ENCODE assay signal across 15 cellular contexts in genomic region chr1:37533317-37534093, GRCh38. TPM values are rescaled to one million over a fixed set of nuclear protein-coding genes. Genes with fewer than 3 reads are reported as not detected.
A peak's percentile ranks its signal among the peaks of the same experiment; 100 is the strongest.
DNase-seq lines count a peak whose midpoint lies in the region; ATAC-seq and TF ChIP-seq lines count a peak whose summit lies in the region.
"Had no signal": no experiment of that assay in that cellular context is flagged by ENCODE, and none has a peak within 500 bp of the region (broad histone marks: within the 10 kb centered on the region; RNA-seq: fewer than 3 reads in every experiment).

No MANE protein-coding gene starts in this region.

- no peak overlapping the region for H3K9ac ChIP-seq in MM.1S (ENCODE audit: low read length)
- H3K9ac ChIP-seq: neural progenitor cell had no signal

- peaks cover 12% of the 10 kb centered on the region for H3K4me1 ChIP-seq in osteoblast (ENCODE audit: insufficient read depth, low read length)
- H3K4me1 ChIP-seq in MM.1S (ENCODE audit: low read length): no peaks in the 10 kb centered on the region
- H3K4me1 ChIP-seq: neural progenitor cell had no signal

- H2AFZ ChIP-seq in osteoblast (ENCODE audit: low read length): no peak overlapping the region
- H2AFZ ChIP-seq in MM.1S (ENCODE audit: low read length): no peak overlapping the region
- H2AFZ ChIP-seq: neural progenitor cell had no signal

- no peaks in the 10 kb centered on the region for H3K27me3 ChIP-seq in osteoblast (ENCODE audit: insufficient read depth, low read length)
- H3K27me3 ChIP-seq in MM.1S (replicated peaks; ENCODE audit: insufficient read depth, low read length): no peaks in the 10 kb centered on the region
- H3K27me3 ChIP-seq: neural progenitor cell had no signal

- peak overlapping the region; percentile 30 to 60 for H3K27ac Mint-ChIP-seq in natural killer cell
- H3K27ac Mint-ChIP-seq in natural killer cell treated with Interleukin-12 subunit alpha and Interleukin-12 subunit beta and Interleukin-15 and Interleukin-18, amount 100 ng/mL, for 72 hours: peak overlapping the region in 1 of 2 donors; percentile 77
- H3K27ac Mint-ChIP-seq: activated CD4-positive, alpha-beta T cell treated with anti-CD3 and anti-CD28 coated beads, Interleukin-2, amount 10 ng/mL, durations not matched to agents 7 days and 5 days; activated T-helper 1 cell treated with anti-CD3 and anti-CD28 coated beads, Interleukin-12 subunit alpha, Interleukin-12 subunit beta, Interleukin-2, Interleukin-4 antibody, amounts not matched to agents 30 ng/mL and 10 ng/mL and 1 ng/mL, durations not matched to agents 14 hours and 24 hours and 36 hours; IgD-negative memory B cell; neural progenitor cell had no signal

- H3F3A ChIP-seq in MM.1S (ENCODE audit: insufficient read depth, low read length): no peaks in the 10 kb centered on the region

- H3K79me2 ChIP-seq in osteoblast (ENCODE audit: insufficient read depth, low read length) (peaks cover 4% of the 10 kb centered on the region), MM.1S (ENCODE audit: low read length) (0 out of 2 replicates have a peak, but pooled peaks cover 6% of the 10 kb centered on the region)

- H3K36me3 Mint-ChIP-seq in natural killer cell: peaks cover 11% of the 10 kb centered on the region
- peaks cover 20% of the 10 kb centered on the region for H3K36me3 Mint-ChIP-seq in natural killer cell treated with Interleukin-12 subunit alpha and Interleukin-12 subunit beta and Interleukin-15 and Interleukin-18, amount 100 ng/mL, for 72 hours

- DNase-seq in natural killer cell: no peak
- no peak for DNase-seq in natural killer cell treated with Interleukin-12 subunit alpha and Interleukin-12 subunit beta and Interleukin-15 and Interleukin-18, amount 100 ng/mL, for 72 hours (ENCODE audit: low spot score)
- DNase-seq in epithelial cell of prostate (ENCODE audit: low read depth, low spot score): no peak
- no peak for DNase-seq in osteoblast (ENCODE audit: insufficient read length, low spot score, missing footprints)
- DNase-seq in ureter (ENCODE audit: low spot score): no peak
- DNase-seq in pons (ENCODE audit: low spot score): no peak
- no peak for DNase-seq in MM.1S
- DNase-seq in 8988T: no peak
- DNase-seq: activated CD4-positive, alpha-beta T cell treated with anti-CD3 and anti-CD28 coated beads, Interleukin-2, amount 10 ng/mL, durations not matched to agents 7 days and 5 days; effector CD4-positive, alpha-beta T cell; NCI-H1436; NCI-H446 treated with DMSO at 0.1 percent for 48 hours had no signal

- H3K4me3 Mint-ChIP-seq in natural killer cell: no peak overlapping the region
- no peak overlapping the region for H3K4me3 Mint-ChIP-seq in natural killer cell treated with Interleukin-12 subunit alpha and Interleukin-12 subunit beta and Interleukin-15 and Interleukin-18, amount 100 ng/mL, for 72 hours
- H3K4me3 Mint-ChIP-seq: activated CD4-positive, alpha-beta T cell treated with anti-CD3 and anti-CD28 coated beads, Interleukin-2, amount 10 ng/mL, durations not matched to agents 7 days and 5 days; activated T-helper 1 cell treated with anti-CD3 and anti-CD28 coated beads, Interleukin-12 subunit alpha, Interleukin-12 subunit beta, Interleukin-2, Interleukin-4 antibody, amounts not matched to agents 30 ng/mL and 10 ng/mL and 1 ng/mL, durations not matched to agents 14 hours and 24 hours and 36 hours; IgD-negative memory B cell; neural progenitor cell had no signal

- intact Hi-C loops in natural killer cell (cut with micrococcal nuclease): no loop called here

- no peaks in the 10 kb centered on the region for H3K27me3 Mint-ChIP-seq in natural killer cell (ENCODE audit: low read depth in 2 of 2)
- H3K27me3 Mint-ChIP-seq in natural killer cell treated with Interleukin-12 subunit alpha and Interleukin-12 subunit beta and Interleukin-15 and Interleukin-18, amount 100 ng/mL, for 72 hours: no peaks in the 10 kb centered on the region
- H3K27me3 Mint-ChIP-seq: activated CD4-positive, alpha-beta T cell treated with anti-CD3 and anti-CD28 coated beads, Interleukin-2, amount 10 ng/mL, durations not matched to agents 7 days and 5 days; IgD-negative memory B cell had no signal

- no peak for ATAC-seq in natural killer cell
- ATAC-seq in natural killer cell treated with Interleukin-12 subunit alpha and Interleukin-12 subunit beta and Interleukin-15 and Interleukin-18, amount 100 ng/mL, for 72 hours: no peak

- H3K4me3 ChIP-seq in osteoblast (ENCODE audit: insufficient read depth, low read length) (no peak overlapping the region), MM.1S (ENCODE audit: low read length) (no peak overlapping the region)
- H3K4me3 ChIP-seq: neural progenitor cell had no signal

- H3K9me3 ChIP-seq in osteoblast (ENCODE audit: low read depth, low read length): no peaks in the 10 kb centered on the region
- H3K9me3 ChIP-seq in MM.1S (replicated peaks; ENCODE audit: insufficient read depth, low read length): no peaks in the 10 kb centered on the region

- H3K9me2 ChIP-seq in MM.1S (replicated peaks; ENCODE audit: insufficient read depth, low read length): no peaks in the 10 kb centered on the region

- H3K4me1 Mint-ChIP-seq in natural killer cell: peaks cover 21 to 22% of the 10 kb centered on the region in 2 donors
- peaks cover 16 to 30% of the 10 kb centered on the region in 2 donors for H3K4me1 Mint-ChIP-seq in natural killer cell treated with Interleukin-12 subunit alpha and Interleukin-12 subunit beta and Interleukin-15 and Interleukin-18, amount 100 ng/mL, for 72 hours (ENCODE audit: low read depth in 2 of 2)
- H3K4me1 Mint-ChIP-seq: neural progenitor cell had no signal

- peaks cover 17% of the 10 kb centered on the region for H3K36me3 ChIP-seq in osteoblast (ENCODE audit: insufficient read depth, low read length)
- H3K36me3 ChIP-seq in MM.1S (replicated peaks; ENCODE audit: insufficient read depth, low read length): no peaks in the 10 kb centered on the region
- H3K36me3 ChIP-seq: neural progenitor cell had no signal

- no peak overlapping the region for H3K4me2 ChIP-seq in osteoblast (ENCODE audit: insufficient read depth, low read length)
- no peak overlapping the region for H3K4me2 ChIP-seq in MM.1S (ENCODE audit: low read depth, low read length)
- H3K4me2 ChIP-seq: neural progenitor cell had no signal

- no peak for TF ChIP-seq CTCF in natural killer cell (IDR thresholded peaks at IDR 0.05)
- TF ChIP-seq CTCF in osteoblast (IDR thresholded peaks at IDR 0.05; ENCODE audit: extremely low read depth, low read depth, low read length): no peak
- TF ChIP-seq CTCF in MM.1S (IDR thresholded peaks at IDR 0.05; ENCODE audit: low read length): no peak

- peak overlapping the region; percentile 90 for H3K27ac ChIP-seq in epithelial cell of prostate
- peak overlapping the region; percentile 48 for H3K27ac ChIP-seq in osteoblast (ENCODE audit: low read depth, low read length)
- H3K27ac ChIP-seq in MM.1S (ENCODE audit: low read length): no peak overlapping the region
- H3K27ac ChIP-seq: neural progenitor cell had no signal

- H3K9me3 Mint-ChIP-seq in natural killer cell: no peaks in the 10 kb centered on the region
- H3K9me3 Mint-ChIP-seq in natural killer cell treated with Interleukin-12 subunit alpha and Interleukin-12 subunit beta and Interleukin-15 and Interleukin-18, amount 100 ng/mL, for 72 hours: no peaks in the 10 kb centered on the region
- H3K9me3 Mint-ChIP-seq: activated CD4-positive, alpha-beta T cell treated with anti-CD3 and anti-CD28 coated beads, Interleukin-2, amount 10 ng/mL, durations not matched to agents 7 days and 5 days; activated T-helper 1 cell treated with anti-CD3 and anti-CD28 coated beads, Interleukin-12 subunit alpha, Interleukin-12 subunit beta, Interleukin-2, Interleukin-4 antibody, amounts not matched to agents 30 ng/mL and 10 ng/mL and 1 ng/mL, durations not matched to agents 14 hours and 24 hours and 36 hours; IgD-negative memory B cell; neural progenitor cell had no signal

- no peaks in the 10 kb centered on the region for H4K20me1 ChIP-seq in osteoblast (ENCODE audit: insufficient read depth, low read length)
- H4K20me1 ChIP-seq in MM.1S (ENCODE audit: insufficient read depth, low read length): no peaks in the 10 kb centered on the region; the same call in 1 of the 2 replicates

RNA-seq across cellular contexts. Expression of gene MEAF6, which starts 18.9 kb away (rescaled TPM):
- total RNA-seq in natural killer cell (10 to 100 TPM; 63.9 to 78.7 (median 69.0) TPM), osteoblast (62.8 and 64.1 TPM in 2 replicates), ureter (60.7 TPM)
- 10 to 100 TPM; 49.2 to 53.2 TPM for total RNA-seq in natural killer cell treated with Interleukin-12 subunit alpha and Interleukin-12 subunit beta and Interleukin-15 and Interleukin-18, amount 100 ng/mL, for 72 hours

RNA-seq across cellular contexts. Expression of gene SNIP1, which starts 20.6 kb away (rescaled TPM):
- 10 to 100 TPM; 67.2 to 74.8 (median 68.1) TPM for total RNA-seq in natural killer cell
- total RNA-seq in natural killer cell treated with Interleukin-12 subunit alpha and Interleukin-12 subunit beta and Interleukin-15 and Interleukin-18, amount 100 ng/mL, for 72 hours: 10 to 100 TPM; 31.4 to 35.8 TPM
- 10.0 and 14.1 TPM in 2 replicates for total RNA-seq in osteoblast
- total RNA-seq in ureter: 20.0 TPM

RNA-seq across cellular contexts. Expression of gene DNALI1, which starts 23.2 kb away (rescaled TPM):
- total RNA-seq in natural killer cell (under 1 TPM in 1 of 3 donors, not detected in 2; 0.09 TPM), osteoblast (6.5 and 7.2 TPM in 2 replicates), ureter (11.5 TPM)
- total RNA-seq in natural killer cell treated with Interleukin-12 subunit alpha and Interleukin-12 subunit beta and Interleukin-15 and Interleukin-18, amount 100 ng/mL, for 72 hours: not detected
- total RNA-seq: activated T-helper 1 cell treated with anti-CD3 and anti-CD28 coated beads, Interleukin-12 subunit alpha, Interleukin-12 subunit beta, Interleukin-2, Interleukin-4 antibody, amounts not matched to agents 30 ng/mL and 10 ng/mL and 1 ng/mL, durations not matched to agents 14 hours and 24 hours and 36 hours had no signal

RNA-seq across cellular contexts. Expression of gene ZC3H12A, which starts 59.1 kb away (rescaled TPM):
- total RNA-seq in natural killer cell: 100 to 1,000 TPM; 219 to 366 (median 289) TPM
- total RNA-seq in natural killer cell treated with Interleukin-12 subunit alpha and Interleukin-12 subunit beta and Interleukin-15 and Interleukin-18, amount 100 ng/mL, for 72 hours: 100 to 1,000 TPM; 109 to 198 TPM
- total RNA-seq in osteoblast: 11.5 and 13.0 TPM in 2 replicates
- 56.6 TPM for total RNA-seq in ureter
